In genomic region chr4:28105271-28105859, GRCh38 we compare ENCODE assay signal across 34 cellular contexts.
"Had no signal": no experiment of that assay in that cellular context is flagged by ENCODE, and none has a peak within 500 bp of the region (broad histone marks: within the 10 kb centered on the region; RNA-seq: fewer than 3 reads in every experiment).

No MANE protein-coding gene starts in this region.

- H3K4me3 ChIP-seq: MG63 had no signal

- DNase-seq: Karpas-422, Kasumi-1, MG63, MM.1S, MV-4-11, NCI-H1048, NCI-H1092, NCI-H1092 treated with DMSO at 0.1 percent for 48 hours, NCI-H1105, NCI-H1105 treated with DMSO at 0.1 percent for 48 hours, NCI-H1417, NCI-H1417 treated with DMSO at 0.1 percent for 48 hours, NCI-H1436, NCI-H1436 treated with DMSO at 0.1 percent for 48 hours, NCI-H146, NCI-H1694, NCI-H1694 treated with DMSO at 0.1 percent for 48 hours, NCI-H187, NCI-H187 treated with DMSO at 0.1 percent for 48 hours, NCI-H1930, NCI-H2029, NCI-H2029 treated with DMSO at 0.1 percent for 48 hours, NCI-H2081, NCI-H2081 treated with DMSO at 0.1 percent for 48 hours, NCI-H2107, NCI-H2171, NCI-H2171 treated with DMSO at 0.1 percent for 48 hours, NCI-H2227 treated with DMSO at 0.1 percent for 48 hours, NCI-H226, NCI-H345, NCI-H446, NCI-H446 treated with DMSO at 0.1 percent for 48 hours, NCI-H510A, NCI-H510A treated with DMSO at 0.1 percent for 48 hours had no signal

- H3K27me3 ChIP-seq: MG63 had no signal

- H3K36me3 ChIP-seq: MG63 had no signal

- H3K9me3 ChIP-seq: MG63 had no signal
